In genomic region chr22:38454361-38455062, GRCh38 we compare ENCODE assay signal across 1 cellular context.
A peak's percentile ranks its signal among the peaks of the same experiment; 100 is the strongest.
TF ChIP-seq lines count a peak whose summit lies in the region.

No MANE protein-coding gene starts in this region.

TF ChIP-seq in endothelial cell of umbilical vein, 7 proteins besides CTCF, POLR2A, EP300 and RAD21:
- TF ChIP-seq EZH2 (IDR thresholded peaks at IDR 0.05; ENCODE audit: borderline replicate concordance, low read depth, low read length, severe bottlenecking), result peak; percentile 93
- TF ChIP-seq FOS (IDR thresholded peaks at IDR 0.05; ENCODE audit: borderline replicate concordance, insufficient read depth, low read length), result no peak
TF ChIP-seq in endothelial cell of umbilical vein: peak in this region for 1.
